21 cellular contexts compared by ENCODE assay signal in the genomic region with DNA sequence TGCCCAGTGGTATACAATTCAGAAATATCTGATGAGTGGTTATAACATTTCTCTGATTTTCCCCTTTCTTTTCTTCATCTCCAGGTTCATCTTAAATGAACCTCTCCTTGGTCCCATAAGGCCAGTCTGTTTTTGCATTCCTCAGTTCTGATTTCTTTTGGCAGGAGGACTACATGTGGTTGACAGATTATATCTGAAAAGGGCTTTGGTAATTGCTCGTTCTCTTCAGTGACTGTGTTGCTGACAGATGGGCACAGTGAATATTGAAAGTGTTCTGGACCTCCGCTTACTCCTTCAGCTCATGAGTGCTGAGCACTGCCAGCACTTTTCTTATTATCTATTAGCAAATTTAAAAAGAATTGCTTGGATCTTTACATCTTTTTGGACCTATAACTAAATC.
DNase-seq lines count a peak whose midpoint lies in the region; ATAC-seq, FAIRE-seq and TF ChIP-seq lines count a peak whose summit lies in the region.
"Had no signal": no experiment of that assay in that cellular context is flagged by ENCODE, and none has a peak within 500 bp of the region (broad histone marks: within the 10 kb centered on the region; RNA-seq: fewer than 3 reads in every experiment).

No MANE protein-coding gene starts in this region.

- H3K4me2 ChIP-seq in astrocyte (ENCODE audit: low read length) = no peak overlapping the region

- TF ChIP-seq CTCF in astrocyte (IDR thresholded peaks at IDR 0.05; ENCODE audit: insufficient read depth, low read depth, low read length) = no peak

- H3K9me3 Mint-ChIP-seq in astrocyte (ENCODE audit: unreplicated experiment) (no peaks in the 10 kb centered on the region), T-cell (no peaks in the 10 kb centered on the region)
- H3K9me3 Mint-ChIP-seq in natural killer cell treated with Interleukin-12 subunit alpha and Interleukin-12 subunit beta and Interleukin-15 and Interleukin-18, amount 100 ng/mL, for 72 hours = no peaks in the 10 kb centered on the region
- H3K9me3 Mint-ChIP-seq: activated naive CD4-positive, alpha-beta T cell treated with anti-CD3 and anti-CD28 coated beads, Interleukin-2, amount 50 U/mL, for 24 hours had no signal

- H3K9me3 ChIP-seq in astrocyte (ENCODE audit: insufficient read depth, low read depth, low read length) = no peaks in the 10 kb centered on the region
- H3K9me3 ChIP-seq: body of pancreas had no signal

- H3K9ac ChIP-seq in astrocyte (ENCODE audit: low read length) = no peak overlapping the region

- H3K27ac ChIP-seq in astrocyte (ENCODE audit: low read depth, low read length) = no peak overlapping the region
- H3K27ac ChIP-seq: body of pancreas had no signal

- H3K36me3 ChIP-seq in astrocyte (ENCODE audit: insufficient read depth, low read length) = no peaks in the 10 kb centered on the region

- H3K27ac Mint-ChIP-seq in astrocyte (ENCODE audit: unreplicated experiment) = no peak overlapping the region
- H3K27ac Mint-ChIP-seq in natural killer cell treated with Interleukin-12 subunit alpha and Interleukin-12 subunit beta and Interleukin-15 and Interleukin-18, amount 100 ng/mL, for 72 hours = no peak overlapping the region
- no peak overlapping the region for H3K27ac Mint-ChIP-seq in T-cell
- H3K27ac Mint-ChIP-seq: activated CD8-positive, alpha-beta T cell treated with anti-CD3 and anti-CD28 coated beads, Interleukin-2, amount 10 ng/mL, durations not matched to agents 7 days and 5 days; activated naive CD4-positive, alpha-beta T cell treated with anti-CD3 and anti-CD28 coated beads, Interleukin-2, amount 50 U/mL, for 24 hours; naive thymus-derived CD4-positive, alpha-beta T cell; progenitor cell of endocrine pancreas had no signal

- POLR2A ChIA-PET in T-cell (lab: Charles Lee) = no interaction called here

- CTCF ChIA-PET in T-cell (lab: Charles Lee) = no interaction called here

- FAIRE-seq in astrocyte (lab: Jason Lieb, UNC) = peak; percentile 26

- no peaks in the 10 kb centered on the region for H3K4me1 ChIP-seq in astrocyte (ENCODE audit: insufficient read depth, low read length)
- H3K4me1 ChIP-seq: body of pancreas had no signal

- H4K20me1 ChIP-seq in astrocyte (ENCODE audit: insufficient read depth, low read length) = no peaks in the 10 kb centered on the region

- peak; percentile 30 for DNase-seq in D341Med (ENCODE audit: low spot score)
- DNase-seq in LHCN-M2 (ENCODE audit: low read depth) = peak; percentile 31
- peak; percentile 24 for DNase-seq in astrocyte (ENCODE audit: low read depth)
- DNase-seq in iris pigment epithelial cell (ENCODE audit: low read depth) = peak; percentile 35
- DNase-seq in DMS114 treated with DMSO at 0.1 percent for 48 hours (lab: John Stamatoyannopoulos, UW; ENCODE audit: unreplicated experiment) = no peak
- DNase-seq in natural killer cell treated with Interleukin-12 subunit alpha and Interleukin-12 subunit beta and Interleukin-15 and Interleukin-18, amount 100 ng/mL, for 72 hours (ENCODE audit: low spot score) = no peak
- no peak for DNase-seq in T-cell
- DNase-seq: activated CD4-positive, CD25-positive, alpha-beta regulatory T cell; activated CD8-positive, alpha-beta T cell treated with anti-CD3 and anti-CD28 coated beads, Interleukin-2, amount 10 ng/mL, durations not matched to agents 7 days and 5 days; activated T-cell treated with anti-CD3 and anti-CD28 coated beads, Interleukin-2, amount 50 U/mL, for 48 hours; body of pancreas; Calu3; head of caudate nucleus; Kasumi-1; naive thymus-derived CD4-positive, alpha-beta T cell; NCI-H1105 treated with DMSO at 0.1 percent for 48 hours; SHP77 treated with DMSO at 0.1 percent for 48 hours; T-helper 2 cell had no signal

- no peak overlapping the region for H2AFZ ChIP-seq in astrocyte (ENCODE audit: low read depth, low read length)

- no peaks in the 10 kb centered on the region for H3K79me2 ChIP-seq in astrocyte (ENCODE audit: insufficient read depth, low read length)

- no peaks in the 10 kb centered on the region for H3K27me3 ChIP-seq in astrocyte (ENCODE audit: insufficient read depth, low read length)
- H3K27me3 ChIP-seq: body of pancreas had no signal

- H3K36me3 Mint-ChIP-seq in astrocyte (ENCODE audit: low read depth, unreplicated experiment) = peaks cover 2% of the 10 kb centered on the region
- H3K36me3 Mint-ChIP-seq in natural killer cell treated with Interleukin-12 subunit alpha and Interleukin-12 subunit beta and Interleukin-15 and Interleukin-18, amount 100 ng/mL, for 72 hours = peaks cover 4% of the 10 kb centered on the region
- peaks cover 25% of the 10 kb centered on the region for H3K36me3 Mint-ChIP-seq in T-cell

- H3K4me3 ChIP-seq in astrocyte (ENCODE audit: insufficient read depth, low read depth, low read length) = no peak overlapping the region
- H3K4me3 ChIP-seq: body of pancreas had no signal

- H3K27me3 Mint-ChIP-seq in astrocyte (ENCODE audit: low read depth, unreplicated experiment) (no peaks in the 10 kb centered on the region), T-cell (no peaks in the 10 kb centered on the region)
- H3K27me3 Mint-ChIP-seq in natural killer cell treated with Interleukin-12 subunit alpha and Interleukin-12 subunit beta and Interleukin-15 and Interleukin-18, amount 100 ng/mL, for 72 hours = no peaks in the 10 kb centered on the region
- H3K27me3 Mint-ChIP-seq: activated naive CD4-positive, alpha-beta T cell treated with anti-CD3 and anti-CD28 coated beads, Interleukin-2, amount 50 U/mL, for 24 hours; naive thymus-derived CD4-positive, alpha-beta T cell; progenitor cell of endocrine pancreas had no signal

- H3K4me1 Mint-ChIP-seq in astrocyte (ENCODE audit: low read depth, unreplicated experiment) = peaks cover 4% of the 10 kb centered on the region
- peaks cover 0 to 10% of the 10 kb centered on the region in 2 donors for H3K4me1 Mint-ChIP-seq in natural killer cell treated with Interleukin-12 subunit alpha and Interleukin-12 subunit beta and Interleukin-15 and Interleukin-18, amount 100 ng/mL, for 72 hours (ENCODE audit: low read depth in 2 of 2)
- H3K4me1 Mint-ChIP-seq in T-cell = no peaks in the 10 kb centered on the region
- H3K4me1 Mint-ChIP-seq: activated naive CD4-positive, alpha-beta T cell treated with anti-CD3 and anti-CD28 coated beads, Interleukin-2, amount 50 U/mL, for 24 hours had no signal

- H3K4me3 Mint-ChIP-seq in astrocyte (ENCODE audit: unreplicated experiment) = no peak overlapping the region
- no peak overlapping the region for H3K4me3 Mint-ChIP-seq in natural killer cell treated with Interleukin-12 subunit alpha and Interleukin-12 subunit beta and Interleukin-15 and Interleukin-18, amount 100 ng/mL, for 72 hours
- no peak overlapping the region for H3K4me3 Mint-ChIP-seq in T-cell
- H3K4me3 Mint-ChIP-seq: activated CD8-positive, alpha-beta T cell treated with anti-CD3 and anti-CD28 coated beads, Interleukin-2, amount 10 ng/mL, durations not matched to agents 7 days and 5 days; activated naive CD4-positive, alpha-beta T cell treated with anti-CD3 and anti-CD28 coated beads, Interleukin-2, amount 50 U/mL, for 24 hours; naive thymus-derived CD4-positive, alpha-beta T cell had no signal

- ATAC-seq in natural killer cell treated with Interleukin-12 subunit alpha and Interleukin-12 subunit beta and Interleukin-15 and Interleukin-18, amount 100 ng/mL, for 72 hours = no peak
- ATAC-seq in T-cell (replicated peaks in 1 of 4) = no peak
- ATAC-seq: activated CD8-positive, alpha-beta T cell treated with anti-CD3 and anti-CD28 coated beads, Interleukin-2, amount 10 ng/mL, durations not matched to agents 7 days and 5 days; body of pancreas; esophagus mucosa; naive thymus-derived CD4-positive, alpha-beta T cell had no signal

Comparison
In these comparisons a context has a peak if more than half of its experiments do, and no peak if none do; other contexts are left out.
1. DNase-seq: peak in D341Med (single experiment), LHCN-M2 (single experiment), astrocyte (single experiment) and iris pigment epithelial cell (single experiment); none in DMS114 treated with DMSO at 0.1 percent for 48 hours (single experiment), natural killer cell treated with Interleukin-12 subunit alpha and Interleukin-12 subunit beta and Interleukin-15 and Interleukin-18, amount 100 ng/mL, for 72 hours (single experiment) and T-cell (0 of 34).